ENCODE assay signal across 16 cellular contexts in genomic region chr18:2312440-2312839, GRCh38.
DNase-seq lines count a peak whose midpoint lies in the region; ATAC-seq lines count a peak whose summit lies in the region.
"Had no signal": no experiment of that assay in that cellular context is flagged by ENCODE, and none has a peak within 500 bp of the region (broad histone marks: within the 10 kb centered on the region; RNA-seq: fewer than 3 reads in every experiment).

No MANE protein-coding gene starts in this region.

- H3K4me3 ChIP-seq in BLaER1 treated with 17β-estradiol and CSF1 and Interleukin-3, amounts not matched to agents 10 nM and 100 nM: no peak overlapping the region

- peak overlapping the region in 6 of 11 experiments; percentile 27 to 68 (median 45); a peak in 10 of 22 replicates for H3K27ac ChIP-seq in BLaER1 treated with 17β-estradiol and CSF1 and Interleukin-3, amounts not matched to agents 10 nM and 100 nM
- H3K27ac ChIP-seq: epithelial cell of prostate, parathyroid adenoma had no signal

- peaks cover 11 to 22% (median 16%) of the 10 kb centered on the region in 10 experiments for H3K4me1 ChIP-seq in BLaER1 treated with 17β-estradiol and CSF1 and Interleukin-3, amounts not matched to agents 10 nM and 100 nM
- H3K4me1 ChIP-seq: parathyroid adenoma had no signal

- no peaks in the 10 kb centered on the region for H3K36me3 ChIP-seq in BLaER1 treated with 17β-estradiol and CSF1 and Interleukin-3, amounts not matched to agents 10 nM and 100 nM

- H3K9me3 ChIP-seq in BLaER1 treated with 17β-estradiol and CSF1 and Interleukin-3, amounts not matched to agents 10 nM and 100 nM (replicated peaks in 1 of 11): 0 out of 22 replicates have a peak, but pooled peaks cover 0 to 5% (median 0%) of the 10 kb centered on the region in 11 experiments

- H4K20me1 ChIP-seq in BLaER1 treated with 17β-estradiol and CSF1 and Interleukin-3, amounts not matched to agents 10 nM and 100 nM: no peaks in the 10 kb centered on the region

- peak overlapping the region; percentile 30 to 76 (median 45); a peak in 21 of 22 replicates for H3K4me2 ChIP-seq in BLaER1 treated with 17β-estradiol and CSF1 and Interleukin-3, amounts not matched to agents 10 nM and 100 nM

- peak; percentile 82 for ATAC-seq in GM19328 (IDR thresholded peaks at IDR 0.05; ENCODE audit: unreplicated experiment)
- ATAC-seq in HG02798 (IDR thresholded peaks at IDR 0.05; ENCODE audit: poor library complexity, unreplicated experiment): peak; percentile 76
- ATAC-seq in HG03571 (IDR thresholded peaks at IDR 0.05; ENCODE audit: unreplicated experiment): peak; percentile 59
- ATAC-seq: stimulated activated naive CD8-positive, alpha-beta T cell treated with anti-CD3 and anti-CD28 coated beads, Interleukin-15, Interleukin-2, amounts not matched to agents 100 U/mL and 50 U/mL, for 24 hours had no signal

- H3K27me3 ChIP-seq in BLaER1 treated with 17β-estradiol and CSF1 and Interleukin-3, amounts not matched to agents 10 nM and 100 nM: no peaks in the 10 kb centered on the region

- H3K9ac ChIP-seq in BLaER1 treated with 17β-estradiol and CSF1 and Interleukin-3, amounts not matched to agents 10 nM and 100 nM: peak overlapping the region in 1 of 11 experiments; percentile 20; a peak in 1 of 22 replicates
- H3K9ac ChIP-seq: parathyroid adenoma had no signal

- DNase-seq in D341Med (ENCODE audit: low spot score) (no peak), NCI-H128 (lab: John Stamatoyannopoulos, UW; ENCODE audit: unreplicated experiment) (no peak), RPMI8226 (no peak), NCI-H2171 (lab: John Stamatoyannopoulos, UW) (no peak)
- DNase-seq: activated CD4-positive, alpha-beta T cell treated with anti-CD3 and anti-CD28 coated beads, Interleukin-2, amount 10 ng/mL, durations not matched to agents 24 days and 14 days; activated naive CD4-positive, alpha-beta T cell treated with Interleukin-2 at 50 U/mL for 16 hours; DMS 273 treated with DMSO at 0.1 percent for 48 hours; mammary epithelial cell; NCI-H510A; stimulated activated naive CD8-positive, alpha-beta T cell treated with anti-CD3 and anti-CD28 coated beads, Interleukin-15, Interleukin-2, amounts not matched to agents 100 U/mL and 50 U/mL, for 24 hours had no signal
